1 cellular context compared by ENCODE assay signal in genomic region chr14:85195872-85196477, GRCh38.
TF ChIP-seq lines count a peak whose summit lies in the region.

No MANE protein-coding gene starts in this region.

TF ChIP-seq in WTC11, 78 proteins besides CTCF, POLR2A, EP300 and RAD21 (continued from another document):
- TF ChIP-seq E2F4 (CRISPR knock-in tag; IDR thresholded peaks at IDR 0.05; ENCODE audit: borderline replicate concordance, low read depth) (no peak), GABPB1 (CRISPR knock-in tag; IDR thresholded peaks at IDR 0.05) (no peak), ARID4B (CRISPR knock-in tag; IDR thresholded peaks at IDR 0.05; ENCODE audit: borderline replicate concordance) (no peak), NFE2L1 (CRISPR knock-in tag; IDR thresholded peaks at IDR 0.05) (no peak), GRHL2 (CRISPR knock-in tag; IDR thresholded peaks at IDR 0.05; ENCODE audit: insufficient replicate concordance, severe bottlenecking) (no peak), CBFB (CRISPR knock-in tag; IDR thresholded peaks at IDR 0.05; ENCODE audit: low read depth) (no peak)
TF ChIP-seq in WTC11: peak in this region for 0.
